Comparison of ENCODE assay signal across 1 cellular context in the genomic region with DNA sequence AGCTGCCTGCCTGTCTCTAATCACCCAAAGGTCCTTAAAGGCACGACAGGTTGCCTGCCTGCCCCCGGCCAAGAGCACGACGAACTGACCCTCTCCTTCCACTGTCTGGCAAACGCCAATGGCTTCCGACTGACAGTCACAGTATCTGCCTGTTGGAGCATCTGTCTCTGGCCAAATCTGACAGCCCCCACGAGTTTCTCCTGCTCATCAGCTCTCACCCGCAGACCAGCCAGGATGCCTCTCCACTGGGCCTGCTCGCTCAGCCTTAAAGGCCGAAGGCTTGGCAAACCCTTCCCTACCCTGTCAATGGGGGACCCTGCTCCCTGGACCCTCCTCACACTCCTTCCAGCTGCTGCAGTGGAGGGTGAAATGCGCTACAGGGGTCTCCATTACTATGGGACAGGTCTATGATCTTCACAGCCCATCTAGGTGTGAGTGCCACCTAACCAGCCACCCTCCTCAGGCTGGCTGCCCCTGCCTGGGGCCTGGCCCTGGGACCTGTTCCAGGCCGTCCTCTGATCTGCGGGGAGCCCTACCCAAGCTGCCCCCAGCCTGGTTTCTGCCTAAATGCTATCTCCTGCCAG.
TF ChIP-seq lines count a peak whose summit lies in the region.

No MANE protein-coding gene starts in this region.

TF ChIP-seq in IMR-90, 13 proteins besides CTCF, POLR2A, EP300 and RAD21:
- TF ChIP-seq CEBPB (IDR thresholded peaks at IDR 0.05; ENCODE audit: low read depth, low read length): no peak
- TF ChIP-seq, protein P1, sequence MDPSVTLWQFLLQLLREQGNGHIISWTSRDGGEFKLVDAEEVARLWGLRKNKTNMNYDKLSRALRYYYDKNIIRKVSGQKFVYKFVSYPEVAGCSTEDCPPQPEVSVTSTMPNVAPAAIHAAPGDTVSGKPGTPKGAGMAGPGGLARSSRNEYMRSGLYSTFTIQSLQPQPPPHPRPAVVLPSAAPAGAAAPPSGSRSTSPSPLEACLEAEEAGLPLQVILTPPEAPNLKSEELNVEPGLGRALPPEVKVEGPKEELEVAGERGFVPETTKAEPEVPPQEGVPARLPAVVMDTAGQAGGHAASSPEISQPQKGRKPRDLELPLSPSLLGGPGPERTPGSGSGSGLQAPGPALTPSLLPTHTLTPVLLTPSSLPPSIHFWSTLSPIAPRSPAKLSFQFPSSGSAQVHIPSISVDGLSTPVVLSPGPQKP (IDR thresholded peaks at IDR 0.05; ENCODE audit: borderline replicate concordance, low read depth, low read length): no peak
- no peak for TF ChIP-seq NFE2L2 (IDR thresholded peaks at IDR 0.05; ENCODE audit: low read depth, low read length)
- no peak for TF ChIP-seq MXI1 (IDR thresholded peaks at IDR 0.05; ENCODE audit: borderline replicate concordance, low read depth, low read length)
- TF ChIP-seq MAFK (IDR thresholded peaks at IDR 0.05; ENCODE audit: low read depth, low read length): no peak
- no peak for TF ChIP-seq RCOR1 (IDR thresholded peaks at IDR 0.05; ENCODE audit: insufficient replicate concordance, low read length)
- no peak for TF ChIP-seq RFX5 (IDR thresholded peaks at IDR 0.05; ENCODE audit: low read depth, low read length)
